Comparison of ENCODE assay signal across 1 cellular context in the genomic region with DNA sequence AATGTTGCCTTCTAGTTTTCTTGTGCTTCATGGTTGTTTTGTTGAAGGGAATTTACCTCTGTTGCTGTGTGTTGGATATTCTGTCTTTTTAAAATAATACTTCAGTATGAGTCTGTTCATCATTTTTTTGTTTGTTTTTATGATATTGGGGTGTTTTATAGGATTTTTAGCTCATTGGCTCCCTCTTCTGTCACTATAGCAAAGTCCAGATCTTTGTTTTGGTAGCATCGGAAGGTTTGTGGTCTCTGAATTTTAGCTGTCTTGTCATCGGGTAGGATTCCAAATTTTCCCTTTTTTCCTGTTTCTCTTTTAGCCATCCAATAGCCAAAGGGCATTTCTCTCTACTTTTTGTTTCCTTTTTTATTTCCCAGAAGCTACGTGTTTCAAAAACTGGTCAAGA.
A peak's percentile ranks its signal among the peaks of the same experiment; 100 is the strongest.
TF ChIP-seq lines count a peak whose summit lies in the region.

No MANE protein-coding gene starts in this region.

TF ChIP-seq in K562, 482 proteins besides CTCF, POLR2A, EP300 and RAD21:
- TF ChIP-seq, protein P1, sequence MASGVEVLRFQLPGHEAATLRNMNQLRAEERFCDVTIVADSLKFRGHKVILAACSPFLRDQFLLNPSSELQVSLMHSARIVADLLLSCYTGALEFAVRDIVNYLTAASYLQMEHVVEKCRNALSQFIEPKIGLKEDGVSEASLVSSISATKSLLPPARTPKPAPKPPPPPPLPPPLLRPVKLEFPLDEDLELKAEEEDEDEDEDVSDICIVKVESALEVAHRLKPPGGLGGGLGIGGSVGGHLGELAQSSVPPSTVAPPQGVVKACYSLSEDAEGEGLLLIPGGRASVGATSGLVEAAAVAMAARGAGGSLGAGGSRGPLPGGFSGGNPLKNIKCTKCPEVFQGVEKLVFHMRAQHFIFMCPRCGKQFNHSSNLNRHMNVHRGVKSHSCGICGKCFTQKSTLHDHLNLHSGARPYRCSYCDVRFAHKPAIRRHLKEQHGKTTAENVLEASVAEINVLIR (CRISPR knock-in tag; IDR thresholded peaks at IDR 0.05) = no peak
- TF ChIP-seq, protein P2, sequence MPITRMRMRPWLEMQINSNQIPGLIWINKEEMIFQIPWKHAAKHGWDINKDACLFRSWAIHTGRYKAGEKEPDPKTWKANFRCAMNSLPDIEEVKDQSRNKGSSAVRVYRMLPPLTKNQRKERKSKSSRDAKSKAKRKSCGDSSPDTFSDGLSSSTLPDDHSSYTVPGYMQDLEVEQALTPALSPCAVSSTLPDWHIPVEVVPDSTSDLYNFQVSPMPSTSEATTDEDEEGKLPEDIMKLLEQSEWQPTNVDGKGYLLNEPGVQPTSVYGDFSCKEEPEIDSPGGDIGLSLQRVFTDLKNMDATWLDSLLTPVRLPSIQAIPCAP (CRISPR knock-in tag; IDR thresholded peaks at IDR 0.05; ENCODE audit: borderline replicate concordance) = no peak
- TF ChIP-seq CHCHD3 (CRISPR knock-in tag; IDR thresholded peaks at IDR 0.05) (no peak), ATF7 (IDR thresholded peaks at IDR 0.05) (no peak), ARHGAP35 (IDR thresholded peaks at IDR 0.05; ENCODE audit: partially characterized antibody) (peak; percentile 38)
- TF ChIP-seq, protein P3, sequence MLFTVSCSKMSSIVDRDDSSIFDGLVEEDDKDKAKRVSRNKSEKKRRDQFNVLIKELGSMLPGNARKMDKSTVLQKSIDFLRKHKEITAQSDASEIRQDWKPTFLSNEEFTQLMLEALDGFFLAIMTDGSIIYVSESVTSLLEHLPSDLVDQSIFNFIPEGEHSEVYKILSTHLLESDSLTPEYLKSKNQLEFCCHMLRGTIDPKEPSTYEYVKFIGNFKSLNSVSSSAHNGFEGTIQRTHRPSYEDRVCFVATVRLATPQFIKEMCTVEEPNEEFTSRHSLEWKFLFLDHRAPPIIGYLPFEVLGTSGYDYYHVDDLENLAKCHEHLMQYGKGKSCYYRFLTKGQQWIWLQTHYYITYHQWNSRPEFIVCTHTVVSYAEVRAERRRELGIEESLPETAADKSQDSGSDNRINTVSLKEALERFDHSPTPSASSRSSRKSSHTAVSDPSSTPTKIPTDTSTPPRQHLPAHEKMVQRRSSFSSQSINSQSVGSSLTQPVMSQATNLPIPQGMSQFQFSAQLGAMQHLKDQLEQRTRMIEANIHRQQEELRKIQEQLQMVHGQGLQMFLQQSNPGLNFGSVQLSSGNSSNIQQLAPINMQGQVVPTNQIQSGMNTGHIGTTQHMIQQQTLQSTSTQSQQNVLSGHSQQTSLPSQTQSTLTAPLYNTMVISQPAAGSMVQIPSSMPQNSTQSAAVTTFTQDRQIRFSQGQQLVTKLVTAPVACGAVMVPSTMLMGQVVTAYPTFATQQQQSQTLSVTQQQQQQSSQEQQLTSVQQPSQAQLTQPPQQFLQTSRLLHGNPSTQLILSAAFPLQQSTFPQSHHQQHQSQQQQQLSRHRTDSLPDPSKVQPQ (CRISPR knock-in tag; IDR thresholded peaks at IDR 0.05; ENCODE audit: borderline replicate concordance) = no peak
